Comparison of ENCODE assay signal across 1 cellular context in the genomic region with DNA sequence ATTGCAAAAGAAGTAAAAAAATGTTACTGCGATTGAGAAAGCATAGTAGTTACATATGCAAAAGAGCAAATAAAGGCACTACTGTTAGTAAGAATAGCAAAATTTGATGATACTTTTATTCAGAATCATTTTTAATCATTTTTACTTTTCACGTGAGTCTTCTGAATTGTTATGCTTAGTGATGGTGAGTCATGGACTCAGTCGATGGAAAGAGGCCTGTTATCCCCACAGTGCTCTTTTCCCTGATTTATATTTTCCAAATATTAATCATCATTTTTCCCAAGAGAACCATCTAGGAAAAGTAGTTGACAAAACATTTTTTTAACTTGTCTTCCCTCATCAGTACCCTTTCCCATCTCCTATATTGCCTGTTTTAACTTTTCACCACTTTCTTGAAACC.
TF ChIP-seq lines count a peak whose summit lies in the region.

No MANE protein-coding gene starts in this region.

TF ChIP-seq in SK-N-SH treated with all-trans-retinoic acid at 6 μM for 48 hours, 23 proteins besides CTCF, POLR2A, EP300 and RAD21 (continued from another document):
- TF ChIP-seq POU6F1 (CRISPR knock-in tag; IDR thresholded peaks at IDR 0.05; ENCODE audit: borderline replicate concordance, low read depth), result no peak
- TF ChIP-seq ZNF8 (CRISPR knock-in tag; IDR thresholded peaks at IDR 0.05), result no peak
- TF ChIP-seq, protein P1, sequence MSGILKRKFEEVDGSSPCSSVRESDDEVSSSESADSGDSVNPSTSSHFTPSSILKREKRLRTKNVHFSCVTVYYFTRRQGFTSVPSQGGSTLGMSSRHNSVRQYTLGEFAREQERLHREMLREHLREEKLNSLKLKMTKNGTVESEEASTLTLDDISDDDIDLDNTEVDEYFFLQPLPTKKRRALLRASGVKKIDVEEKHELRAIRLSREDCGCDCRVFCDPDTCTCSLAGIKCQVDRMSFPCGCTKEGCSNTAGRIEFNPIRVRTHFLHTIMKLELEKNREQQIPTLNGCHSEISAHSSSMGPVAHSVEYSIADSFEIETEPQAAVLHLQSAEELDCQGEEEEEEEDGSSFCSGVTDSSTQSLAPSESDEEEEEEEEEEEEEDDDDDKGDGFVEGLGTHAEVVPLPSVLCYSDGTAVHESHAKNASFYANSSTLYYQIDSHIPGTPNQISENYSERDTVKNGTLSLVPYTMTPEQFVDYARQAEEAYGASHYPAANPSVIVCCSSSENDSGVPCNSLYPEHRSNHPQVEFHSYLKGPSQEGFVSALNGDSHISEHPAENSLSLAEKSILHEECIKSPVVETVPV (CRISPR knock-in tag; IDR thresholded peaks at IDR 0.05), result no peak
- TF ChIP-seq OSR1 (CRISPR knock-in tag; IDR thresholded peaks at IDR 0.05), result no peak
- TF ChIP-seq GLIS3 (CRISPR knock-in tag; IDR thresholded peaks at IDR 0.05), result no peak
- TF ChIP-seq PPARA (CRISPR knock-in tag; IDR thresholded peaks at IDR 0.05; ENCODE audit: borderline replicate concordance), result no peak
- TF ChIP-seq BACH2 (CRISPR knock-in tag; IDR thresholded peaks at IDR 0.05; ENCODE audit: borderline replicate concordance), result no peak
- no peak for TF ChIP-seq ARNTL (CRISPR knock-in tag; IDR thresholded peaks at IDR 0.05; ENCODE audit: borderline replicate concordance, low read depth)
- no peak for TF ChIP-seq ZNF70 (CRISPR knock-in tag; IDR thresholded peaks at IDR 0.05)
